ENCODE assay signal across 7 cellular contexts in genomic region chr20:38658879-38659612, GRCh38. TPM values are rescaled to one million over a fixed set of nuclear protein-coding genes. Genes with fewer than 3 reads are reported as not detected.
A peak's percentile ranks its signal among the peaks of the same experiment; 100 is the strongest.
DNase-seq lines count a peak whose midpoint lies in the region; ATAC-seq and TF ChIP-seq lines count a peak whose summit lies in the region.

No MANE protein-coding gene starts in this region.

- H3K4me2 ChIP-seq in Loucy (ENCODE audit: low read depth, low read length, poor library complexity, severe bottlenecking) (no peak overlapping the region), neural cell (ENCODE audit: low read length) (no peak overlapping the region)

- H3K27me3 ChIP-seq in Loucy (ENCODE audit: insufficient read depth, low read length, poor library complexity, severe bottlenecking) (no peaks in the 10 kb centered on the region), neural cell (ENCODE audit: insufficient read depth, low read depth, low read length) (no peaks in the 10 kb centered on the region)

- TF ChIP-seq CTCF in GM12874 (IDR thresholded peaks at IDR 0.05; ENCODE audit: insufficient read depth, low read depth, low read length) = peak; percentile 79
- TF ChIP-seq CTCF in Loucy (conservative IDR thresholded peaks at IDR 0.05; ENCODE audit: low read length) = peak; percentile 78
- no peak for TF ChIP-seq CTCF in activated B cell treated with CpG ODN at 0.5 μM for 24 hours (IDR thresholded peaks at IDR 0.05)
- TF ChIP-seq CTCF in endothelial cell (IDR thresholded peaks at IDR 0.05; ENCODE audit: unreplicated experiment) = peak; percentile 71
- TF ChIP-seq CTCF in neural cell (IDR thresholded peaks at IDR 0.05; ENCODE audit: poor library complexity, severe bottlenecking) = peak; percentile 83

- H3K36me3 Mint-ChIP-seq in activated B cell treated with CpG ODN at 0.5 μM for 24 hours (ENCODE audit: low read depth) (no peaks in the 10 kb centered on the region), endothelial cell (ENCODE audit: low read depth, unreplicated experiment) (peaks cover 4% of the 10 kb centered on the region)

- TF ChIP-seq EP300 in neural cell (conservative IDR thresholded peaks at IDR 0.05; ENCODE audit: poor library complexity, severe bottlenecking) = peak; percentile 52

- H3K9ac ChIP-seq in Loucy (ENCODE audit: low read depth, low read length, poor library complexity, severe bottlenecking) (no peak overlapping the region), neural cell (ENCODE audit: low read length) (peak overlapping the region; percentile 53)

- no peak overlapping the region for H3K4me3 Mint-ChIP-seq in activated B cell treated with CpG ODN at 0.5 μM for 24 hours
- H3K4me3 Mint-ChIP-seq in endothelial cell (ENCODE audit: unreplicated experiment) = no peak overlapping the region

- no peaks in the 10 kb centered on the region for H3K36me3 ChIP-seq in Loucy (ENCODE audit: insufficient read depth, low read length)
- no peaks in the 10 kb centered on the region for H3K36me3 ChIP-seq in neural cell (ENCODE audit: insufficient read depth, low read length)

- H3K9me3 Mint-ChIP-seq in activated B cell treated with CpG ODN at 0.5 μM for 24 hours (no peaks in the 10 kb centered on the region), endothelial cell (ENCODE audit: unreplicated experiment) (peaks cover 5% of the 10 kb centered on the region)

- H3K4me1 ChIP-seq in Loucy (ENCODE audit: insufficient read depth, low read length, poor library complexity, severe bottlenecking) = no peaks in the 10 kb centered on the region

- H3F3A ChIP-seq in Loucy (ENCODE audit: low read depth) = no peaks in the 10 kb centered on the region
- peaks cover 4% of the 10 kb centered on the region for H3F3A ChIP-seq in neural cell (ENCODE audit: insufficient read depth, low read length, poor library complexity, severe bottlenecking)

- POLR2A ChIA-PET in activated B cell treated with CpG ODN at 0.5 μM for 24 hours (lab: Charles Lee) = no interaction called here

- no peaks in the 10 kb centered on the region for H4K20me1 ChIP-seq in Loucy (ENCODE audit: insufficient read depth, low read length, poor library complexity, severe bottlenecking)
- H4K20me1 ChIP-seq in neural cell (ENCODE audit: insufficient read depth) = no peaks in the 10 kb centered on the region

- peaks cover 45% of the 10 kb centered on the region for H3K27me3 Mint-ChIP-seq in activated B cell treated with CpG ODN at 0.5 μM for 24 hours
- H3K27me3 Mint-ChIP-seq in endothelial cell (ENCODE audit: unreplicated experiment) = peaks cover 6% of the 10 kb centered on the region

- H3K4me3 ChIP-seq in Loucy (ENCODE audit: low read length, poor library complexity, severe bottlenecking) = no peak overlapping the region
- peak overlapping the region; percentile 44 for H3K4me3 ChIP-seq in neural cell (ENCODE audit: low read length)

- ATAC-seq in activated B cell treated with CpG ODN at 0.5 μM for 24 hours (ENCODE audit: low read depth) (peak; percentile 77), GM21381 (IDR thresholded peaks at IDR 0.05; ENCODE audit: unreplicated experiment) (no peak), GM21723 (IDR thresholded peaks at IDR 0.05; ENCODE audit: unreplicated experiment) (no peak)

- H3K79me2 ChIP-seq in Loucy (ENCODE audit: insufficient read depth, low read length) (no peaks in the 10 kb centered on the region), neural cell (replicated peaks; ENCODE audit: insufficient read depth, low read length) (no peaks in the 10 kb centered on the region)

- no peaks in the 10 kb centered on the region for H3K9me3 ChIP-seq in Loucy (ENCODE audit: insufficient read depth, low read depth, low read length)
- no peaks in the 10 kb centered on the region for H3K9me3 ChIP-seq in neural cell (ENCODE audit: low read length)

- CTCF ChIA-PET in activated B cell treated with CpG ODN at 0.5 μM for 24 hours (lab: Charles Lee) = interaction anchor here (0.5 to 0.9 kb wide), 3 partner anchors 66 to 153 kb away, joined by 3 read pairs; partner anchors contain the start of gene SLC32A1

- TF ChIP-seq RAD21 in neural cell (conservative IDR thresholded peaks at IDR 0.05) = peak; percentile 72

- intact Hi-C loops in activated B cell treated with CpG ODN at 0.5 μM for 24 hours (cut with micrococcal nuclease) = no loop called here

- H3K9me2 ChIP-seq in Loucy (replicated peaks; ENCODE audit: low read depth, low read length) = no peaks in the 10 kb centered on the region
- H3K9me2 ChIP-seq in neural cell (ENCODE audit: insufficient read depth, low read length) = no peaks in the 10 kb centered on the region

- H2AFZ ChIP-seq in Loucy (ENCODE audit: low read length) (no peak overlapping the region), neural cell (ENCODE audit: low read depth, low read length) (no peak overlapping the region)

- DNase-seq in activated B cell treated with CpG ODN at 0.5 μM for 24 hours (no peak), endothelial cell (ENCODE audit: low spot score) (peak; percentile 52)

- H3K27ac Mint-ChIP-seq in activated B cell treated with CpG ODN at 0.5 μM for 24 hours (no peak overlapping the region), endothelial cell (ENCODE audit: unreplicated experiment) (no peak overlapping the region)

- no peaks in the 10 kb centered on the region for H3K4me1 Mint-ChIP-seq in activated B cell treated with CpG ODN at 0.5 μM for 24 hours
- peaks cover 4% of the 10 kb centered on the region for H3K4me1 Mint-ChIP-seq in endothelial cell (ENCODE audit: unreplicated experiment)

- H3K27ac ChIP-seq in neural cell (ENCODE audit: low read length) = peak overlapping the region; percentile 83

TF ChIP-seq in neural cell, 6 proteins besides CTCF, POLR2A, EP300 and RAD21:
- TF ChIP-seq EZH2 (IDR thresholded peaks at IDR 0.05; ENCODE audit: borderline replicate concordance, insufficient read depth, low read length, poor library complexity, severe bottlenecking) (no peak), MXI1 (conservative IDR thresholded peaks at IDR 0.05; ENCODE audit: poor library complexity, severe bottlenecking) (no peak), POLR2AphosphoS5 (IDR thresholded peaks at IDR 0.05) (no peak), TAF1 (IDR thresholded peaks at IDR 0.05; ENCODE audit: low read depth) (no peak), SMC3 (conservative IDR thresholded peaks at IDR 0.05; ENCODE audit: poor library complexity) (peak; percentile 64)
- TF ChIP-seq, protein P1, sequence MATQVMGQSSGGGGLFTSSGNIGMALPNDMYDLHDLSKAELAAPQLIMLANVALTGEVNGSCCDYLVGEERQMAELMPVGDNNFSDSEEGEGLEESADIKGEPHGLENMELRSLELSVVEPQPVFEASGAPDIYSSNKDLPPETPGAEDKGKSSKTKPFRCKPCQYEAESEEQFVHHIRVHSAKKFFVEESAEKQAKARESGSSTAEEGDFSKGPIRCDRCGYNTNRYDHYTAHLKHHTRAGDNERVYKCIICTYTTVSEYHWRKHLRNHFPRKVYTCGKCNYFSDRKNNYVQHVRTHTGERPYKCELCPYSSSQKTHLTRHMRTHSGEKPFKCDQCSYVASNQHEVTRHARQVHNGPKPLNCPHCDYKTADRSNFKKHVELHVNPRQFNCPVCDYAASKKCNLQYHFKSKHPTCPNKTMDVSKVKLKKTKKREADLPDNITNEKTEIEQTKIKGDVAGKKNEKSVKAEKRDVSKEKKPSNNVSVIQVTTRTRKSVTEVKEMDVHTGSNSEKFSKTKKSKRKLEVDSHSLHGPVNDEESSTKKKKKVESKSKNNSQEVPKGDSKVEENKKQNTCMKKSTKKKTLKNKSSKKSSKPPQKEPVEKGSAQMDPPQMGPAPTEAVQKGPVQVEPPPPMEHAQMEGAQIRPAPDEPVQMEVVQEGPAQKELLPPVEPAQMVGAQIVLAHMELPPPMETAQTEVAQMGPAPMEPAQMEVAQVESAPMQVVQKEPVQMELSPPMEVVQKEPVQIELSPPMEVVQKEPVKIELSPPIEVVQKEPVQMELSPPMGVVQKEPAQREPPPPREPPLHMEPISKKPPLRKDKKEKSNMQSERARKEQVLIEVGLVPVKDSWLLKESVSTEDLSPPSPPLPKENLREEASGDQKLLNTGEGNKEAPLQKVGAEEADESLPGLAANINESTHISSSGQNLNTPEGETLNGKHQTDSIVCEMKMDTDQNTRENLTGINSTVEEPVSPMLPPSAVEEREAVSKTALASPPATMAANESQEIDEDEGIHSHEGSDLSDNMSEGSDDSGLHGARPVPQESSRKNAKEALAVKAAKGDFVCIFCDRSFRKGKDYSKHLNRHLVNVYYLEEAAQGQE (IDR thresholded peaks at IDR 0.05; ENCODE audit: borderline replicate concordance) = no peak

RNA-seq across cellular contexts. Expression of gene ARHGAP40, which starts 57.4 kb away (rescaled TPM):
- total RNA-seq in activated B cell treated with CpG ODN at 0.5 μM for 24 hours (not detected in 2 replicates), endothelial cell (ENCODE audit: unreplicated experiment) (0.64 TPM)
- polyA plus RNA-seq in neural cell = 0.61 TPM in 1 of 2 replicates, not detected in the other
- 0.49 TPM in 1 of 2 replicates, not detected in the other for polyA minus RNA-seq in neural cell
